8 cellular contexts compared by ENCODE assay signal in genomic region chr11:67288452-67289225, GRCh38. TPM values are rescaled to one million over a fixed set of nuclear protein-coding genes. Genes with fewer than 3 reads are reported as not detected.
DNase-seq lines count a peak whose midpoint lies in the region; ATAC-seq, FAIRE-seq and TF ChIP-seq lines count a peak whose summit lies in the region.

No MANE protein-coding gene starts in this region.

- DNase-seq in AG08395 (ENCODE audit: low spot score) (peak; percentile 90), NCI-H2196 treated with DMSO at 0.1 percent for 48 hours (lab: John Stamatoyannopoulos, UW; ENCODE audit: unreplicated experiment) (peak; percentile 88), WERI-Rb-1 (peak; percentile 87), bronchial epithelial cell (ENCODE audit: low read depth) (peak; percentile 77), islet precursor cell (peak; percentile 91)
- DNase-seq in stimulated activated CD4-positive, alpha-beta T cell treated with anti-CD3 and anti-CD28 coated beads, Interleukin-12 subunit alpha, Interleukin-12 subunit beta, amount 100 ng/mL, for 24 hours (ENCODE audit: low read depth in 2 of 2): peak; percentile 72 to 83

- H3K27me3 ChIP-seq in WERI-Rb-1 (ENCODE audit: insufficient read depth, low read depth, severe bottlenecking): no peaks in the 10 kb centered on the region
- no peaks in the 10 kb centered on the region for H3K27me3 ChIP-seq in bronchial epithelial cell (ENCODE audit: control insufficient read depth, insufficient read depth, low read length)

- no peaks in the 10 kb centered on the region for H3K9me3 ChIP-seq in WERI-Rb-1 (ENCODE audit: severe bottlenecking)

- peak overlapping the region; percentile 98 for H3K27ac ChIP-seq in WERI-Rb-1

- peak overlapping the region; percentile 78 for H3K4me3 ChIP-seq in WERI-Rb-1 (ENCODE audit: low read depth, low read length)
- H3K4me3 ChIP-seq in bronchial epithelial cell (ENCODE audit: low read depth, low read length): peak overlapping the region; percentile 80

- ATAC-seq in GM18861 (IDR thresholded peaks at IDR 0.05; ENCODE audit: unreplicated experiment) (peak; percentile 63), HG03066 (IDR thresholded peaks at IDR 0.05; ENCODE audit: low read depth, unreplicated experiment) (peak; percentile 64)

- FAIRE-seq in bronchial epithelial cell (lab: Jason Lieb, UNC): no peak

- peak; percentile 45 for TF ChIP-seq CTCF in WERI-Rb-1 (IDR thresholded peaks at IDR 0.05; ENCODE audit: low read depth, low read length)
- no peak for TF ChIP-seq CTCF in bronchial epithelial cell (IDR thresholded peaks at IDR 0.05; ENCODE audit: insufficient read depth, low read length, severe bottlenecking)

- H3K36me3 ChIP-seq in WERI-Rb-1 (peaks cover 67% of the 10 kb centered on the region), bronchial epithelial cell (ENCODE audit: control insufficient read depth, insufficient read depth, low read length) (peaks cover 29% of the 10 kb centered on the region)

RNA-seq across cellular contexts. Expression of gene ANKRD13D, which starts 0.5 kb away (rescaled TPM):
- total RNA-seq in bronchial epithelial cell: 22.4 and 42.8 TPM in 2 replicates

RNA-seq across cellular contexts. Expression of gene SSH3, which starts 14.7 kb away (rescaled TPM):
- total RNA-seq in bronchial epithelial cell: 32.0 and 35.0 TPM in 2 replicates

RNA-seq across cellular contexts. Expression of gene GRK2, which starts 22.4 kb away (rescaled TPM):
- total RNA-seq in bronchial epithelial cell: 55.0 and 77.4 TPM in 2 replicates

Comparison
In these comparisons a context has a peak if more than half of its experiments do, and no peak if none do; other contexts are left out.
1. Peak in every context shown above with its lines: DNase-seq, ATAC-seq, H3K4me3 ChIP-seq and H3K27ac ChIP-seq.